1 cellular context compared by ENCODE assay signal in the genomic region with DNA sequence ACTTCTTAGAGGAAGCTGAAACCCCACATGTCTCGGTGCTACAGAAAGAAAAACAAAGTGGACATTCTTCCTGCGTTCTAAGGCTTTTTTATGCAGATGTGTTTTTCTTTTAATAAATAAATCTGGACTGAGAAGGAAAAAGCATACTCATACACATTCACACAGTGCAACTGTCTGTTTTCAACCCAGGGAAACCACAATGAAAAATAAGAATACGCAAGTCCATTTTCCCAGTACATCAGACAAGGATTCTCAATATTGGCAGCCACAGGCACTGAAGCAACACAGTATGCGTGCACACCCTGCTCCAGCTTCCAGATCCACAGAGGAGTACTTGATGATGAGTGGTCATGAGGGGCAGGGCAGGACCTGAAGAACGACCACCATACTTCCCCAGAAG.
TF ChIP-seq lines count a peak whose summit lies in the region.

No MANE protein-coding gene starts in this region.

TF ChIP-seq in endothelial cell of umbilical vein, 7 proteins besides CTCF, POLR2A, EP300 and RAD21 (continued from another document):
- TF ChIP-seq EZH2 (IDR thresholded peaks at IDR 0.05; ENCODE audit: borderline replicate concordance, low read depth, low read length, severe bottlenecking) (no peak), GATA2 (IDR thresholded peaks at IDR 0.05; ENCODE audit: insufficient read depth, insufficient read length, low read depth, low read length) (no peak), JUN (IDR thresholded peaks at IDR 0.05; ENCODE audit: borderline replicate concordance, insufficient read depth, insufficient read length, low read depth) (no peak), POLR2AphosphoS5 (IDR thresholded peaks at IDR 0.05; ENCODE audit: insufficient read depth, low read depth, low read length) (no peak), FOS (IDR thresholded peaks at IDR 0.05; ENCODE audit: borderline replicate concordance, insufficient read depth, low read length) (no peak)
- TF ChIP-seq, protein P1, sequence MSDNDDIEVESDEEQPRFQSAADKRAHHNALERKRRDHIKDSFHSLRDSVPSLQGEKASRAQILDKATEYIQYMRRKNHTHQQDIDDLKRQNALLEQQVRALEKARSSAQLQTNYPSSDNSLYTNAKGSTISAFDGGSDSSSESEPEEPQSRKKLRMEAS (IDR thresholded peaks at IDR 0.05; ENCODE audit: insufficient read depth, insufficient read length): no peak
